In the genomic region with DNA sequence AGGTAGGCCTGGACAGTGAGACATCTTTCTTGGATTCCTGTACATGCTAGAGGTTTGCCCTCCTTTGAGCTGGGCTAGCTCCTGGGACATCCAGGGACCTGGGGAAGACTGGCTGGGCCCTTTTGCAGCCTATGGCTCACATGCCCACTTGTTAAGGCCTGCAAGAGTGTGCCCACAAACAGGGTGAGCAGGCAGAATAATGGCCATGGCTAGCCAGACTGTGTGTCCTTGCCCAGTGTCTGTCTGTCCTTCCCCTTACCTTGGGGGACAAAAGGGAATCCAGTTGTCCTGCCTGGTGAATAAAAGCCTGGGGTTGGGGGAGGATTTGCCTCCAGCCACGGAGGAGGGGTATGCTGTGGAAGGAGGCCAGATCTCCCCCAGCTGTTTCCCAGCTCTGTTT, we compare ENCODE assay signal across 1 cellular context.
TF ChIP-seq lines count a peak whose summit lies in the region.

No MANE protein-coding gene starts in this region.

TF ChIP-seq in GM12878, 131 proteins besides CTCF, POLR2A, EP300 and RAD21:
- TF ChIP-seq, protein P1, sequence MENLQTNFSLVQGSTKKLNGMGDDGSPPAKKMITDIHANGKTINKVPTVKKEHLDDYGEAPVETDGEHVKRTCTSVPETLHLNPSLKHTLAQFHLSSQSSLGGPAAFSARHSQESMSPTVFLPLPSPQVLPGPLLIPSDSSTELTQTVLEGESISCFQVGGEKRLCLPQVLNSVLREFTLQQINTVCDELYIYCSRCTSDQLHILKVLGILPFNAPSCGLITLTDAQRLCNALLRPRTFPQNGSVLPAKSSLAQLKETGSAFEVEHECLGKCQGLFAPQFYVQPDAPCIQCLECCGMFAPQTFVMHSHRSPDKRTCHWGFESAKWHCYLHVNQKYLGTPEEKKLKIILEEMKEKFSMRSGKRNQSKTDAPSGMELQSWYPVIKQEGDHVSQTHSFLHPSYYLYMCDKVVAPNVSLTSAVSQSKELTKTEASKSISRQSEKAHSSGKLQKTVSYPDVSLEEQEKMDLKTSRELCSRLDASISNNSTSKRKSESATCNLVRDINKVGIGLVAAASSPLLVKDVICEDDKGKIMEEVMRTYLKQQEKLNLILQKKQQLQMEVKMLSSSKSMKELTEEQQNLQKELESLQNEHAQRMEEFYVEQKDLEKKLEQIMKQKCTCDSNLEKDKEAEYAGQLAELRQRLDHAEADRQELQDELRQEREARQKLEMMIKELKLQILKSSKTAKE (IDR thresholded peaks at IDR 0.05; ENCODE audit: low read depth, poor library complexity, severe bottlenecking): no peak
- TF ChIP-seq RAD51 (IDR thresholded peaks at IDR 0.05) (no peak), POU2F2 (IDR thresholded peaks at IDR 0.05; ENCODE audit: borderline replicate concordance, low read depth, low read length) (no peak), PAX8 (IDR thresholded peaks at IDR 0.05) (no peak), SIN3A (IDR thresholded peaks at IDR 0.05; ENCODE audit: low read depth, low read length) (no peak), POLR2AphosphoS2 (IDR thresholded peaks at IDR 0.05; ENCODE audit: low read depth, low read length) (no peak), ZNF622 (IDR thresholded peaks at IDR 0.05) (no peak), TCF12 (IDR thresholded peaks at IDR 0.05; ENCODE audit: low read depth, low read length) (no peak), SUZ12 (IDR thresholded peaks at IDR 0.05; ENCODE audit: unreplicated experiment) (no peak), ATF7 (IDR thresholded peaks at IDR 0.05; ENCODE audit: low read depth) (no peak), FOXM1 (IDR thresholded peaks at IDR 0.05; ENCODE audit: low read depth, low read length) (no peak)
- TF ChIP-seq, protein P2, sequence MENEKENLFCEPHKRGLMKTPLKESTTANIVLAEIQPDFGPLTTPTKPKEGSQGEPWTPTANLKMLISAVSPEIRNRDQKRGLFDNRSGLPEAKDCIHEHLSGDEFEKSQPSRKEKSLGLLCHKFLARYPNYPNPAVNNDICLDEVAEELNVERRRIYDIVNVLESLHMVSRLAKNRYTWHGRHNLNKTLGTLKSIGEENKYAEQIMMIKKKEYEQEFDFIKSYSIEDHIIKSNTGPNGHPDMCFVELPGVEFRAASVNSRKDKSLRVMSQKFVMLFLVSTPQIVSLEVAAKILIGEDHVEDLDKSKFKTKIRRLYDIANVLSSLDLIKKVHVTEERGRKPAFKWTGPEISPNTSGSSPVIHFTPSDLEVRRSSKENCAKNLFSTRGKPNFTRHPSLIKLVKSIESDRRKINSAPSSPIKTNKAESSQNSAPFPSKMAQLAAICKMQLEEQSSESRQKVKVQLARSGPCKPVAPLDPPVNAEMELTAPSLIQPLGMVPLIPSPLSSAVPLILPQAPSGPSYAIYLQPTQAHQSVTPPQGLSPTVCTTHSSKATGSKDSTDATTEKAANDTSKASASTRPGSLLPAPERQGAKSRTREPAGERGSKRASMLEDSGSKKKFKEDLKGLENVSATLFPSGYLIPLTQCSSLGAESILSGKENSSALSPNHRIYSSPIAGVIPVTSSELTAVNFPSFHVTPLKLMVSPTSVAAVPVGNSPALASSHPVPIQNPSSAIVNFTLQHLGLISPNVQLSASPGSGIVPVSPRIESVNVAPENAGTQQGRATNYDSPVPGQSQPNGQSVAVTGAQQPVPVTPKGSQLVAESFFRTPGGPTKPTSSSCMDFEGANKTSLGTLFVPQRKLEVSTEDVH (IDR thresholded peaks at IDR 0.05; ENCODE audit: low read depth, partially characterized antibody): no peak
- TF ChIP-seq, protein P3, sequence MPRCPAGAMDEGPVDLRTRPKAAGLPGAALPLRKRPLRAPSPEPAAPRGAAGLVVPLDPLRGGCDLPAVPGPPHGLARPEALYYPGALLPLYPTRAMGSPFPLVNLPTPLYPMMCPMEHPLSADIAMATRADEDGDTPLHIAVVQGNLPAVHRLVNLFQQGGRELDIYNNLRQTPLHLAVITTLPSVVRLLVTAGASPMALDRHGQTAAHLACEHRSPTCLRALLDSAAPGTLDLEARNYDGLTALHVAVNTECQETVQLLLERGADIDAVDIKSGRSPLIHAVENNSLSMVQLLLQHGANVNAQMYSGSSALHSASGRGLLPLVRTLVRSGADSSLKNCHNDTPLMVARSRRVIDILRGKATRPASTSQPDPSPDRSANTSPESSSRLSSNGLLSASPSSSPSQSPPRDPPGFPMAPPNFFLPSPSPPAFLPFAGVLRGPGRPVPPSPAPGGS (IDR thresholded peaks at IDR 0.05; ENCODE audit: borderline replicate concordance, insufficient read depth, low read depth, low read length, poor library complexity, severe bottlenecking): no peak
- TF ChIP-seq, protein P4, sequence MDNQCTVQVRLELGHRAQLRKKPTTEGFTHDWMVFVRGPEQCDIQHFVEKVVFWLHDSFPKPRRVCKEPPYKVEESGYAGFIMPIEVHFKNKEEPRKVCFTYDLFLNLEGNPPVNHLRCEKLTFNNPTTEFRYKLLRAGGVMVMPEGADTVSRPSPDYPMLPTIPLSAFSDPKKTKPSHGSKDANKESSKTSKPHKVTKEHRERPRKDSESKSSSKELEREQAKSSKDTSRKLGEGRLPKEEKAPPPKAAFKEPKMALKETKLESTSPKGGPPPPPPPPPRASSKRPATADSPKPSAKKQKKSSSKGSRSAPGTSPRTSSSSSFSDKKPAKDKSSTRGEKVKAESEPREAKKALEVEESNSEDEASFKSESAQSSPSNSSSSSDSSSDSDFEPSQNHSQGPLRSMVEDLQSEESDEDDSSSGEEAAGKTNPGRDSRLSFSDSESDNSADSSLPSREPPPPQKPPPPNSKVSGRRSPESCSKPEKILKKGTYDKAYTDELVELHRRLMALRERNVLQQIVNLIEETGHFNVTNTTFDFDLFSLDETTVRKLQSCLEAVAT (IDR thresholded peaks at IDR 0.05): no peak
